In genomic region chr17:12620200-12620720, GRCh38 we compare ENCODE assay signal across 20 cellular contexts. TPM values are rescaled to one million over a fixed set of nuclear protein-coding genes. Genes with fewer than 3 reads are reported as not detected.
DNase-seq lines count a peak whose midpoint lies in the region; ATAC-seq, FAIRE-seq and TF ChIP-seq lines count a peak whose summit lies in the region.
"Had no signal": no experiment of that assay in that cellular context is flagged by ENCODE, and none has a peak within 500 bp of the region (broad histone marks: within the 10 kb centered on the region; RNA-seq: fewer than 3 reads in every experiment).

No MANE protein-coding gene starts in this region.

- no peak overlapping the region for H4K5ac ChIP-seq in H1 (ENCODE audit: insufficient read length, low read depth, low read length)

- POLR2A ChIA-PET in H1 (lab: Charles Lee; ENCODE audit: partially characterized antibody), result interaction anchor here (1.1 kb wide), 1 partner anchor 10 kb away, joined by 3 read pairs; no protein-coding TSS in a partner anchor

- no peaks in the 10 kb centered on the region for H3K79me1 ChIP-seq in H1 (ENCODE audit: low read depth, low read length)

- peaks cover 0 to 14% (median 5%) of the 10 kb centered on the region in 4 experiments; a peak in 4 of 7 replicates for H3K4me1 ChIP-seq in H1 (replicated peaks in 1 of 4; ENCODE audit: control insufficient read depth in 3 of 4, insufficient read depth in 4 of 4, low read length in 3 of 4)
- peaks cover 23% of the 10 kb centered on the region for H3K4me1 ChIP-seq in osteoblast (ENCODE audit: insufficient read depth, low read length)
- H3K4me1 ChIP-seq: BLaER1 had no signal

- H3K14ac ChIP-seq in H1 (ENCODE audit: insufficient read length), result no peak overlapping the region

- no peak overlapping the region for H2BK20ac ChIP-seq in H1 (ENCODE audit: low read length)

- 77% methylated on average over 5 of the region's 5 CpGs; no CpG with 5 or more reads in 1 of the 2 experiments for WGBS in H1 (ENCODE audit: extremely low coverage in 1 of 2, insufficient coverage in 1 of 2, insufficient read length in 1 of 2, insufficient replicate concordance in 2 of 2, low coverage in 1 of 2, low lambda C conversion rate in 2 of 2, missing lambda C conversion rate in 1 of 2), 2 experiments

- H4K91ac ChIP-seq in H1 (replicated peaks; ENCODE audit: insufficient read length, low read length), result no peak overlapping the region

- no peak overlapping the region for H3K23ac ChIP-seq in H1 (ENCODE audit: insufficient read length)

- H3K23me2 ChIP-seq in H1 (ENCODE audit: low read depth, low read length), result no peaks in the 10 kb centered on the region; the same call in 1 of the 2 replicates

- TF ChIP-seq POLR2A in H1 (IDR thresholded peaks at IDR 0.05; ENCODE audit: control extremely low read depth in 1 of 2, low read depth in 2 of 2, low read length in 2 of 2), result no peak

- H3K4me3 ChIP-seq in H7 (ENCODE audit: insufficient read depth, low read depth, low read length) (no peak overlapping the region), H1 (ENCODE audit: extremely low read depth in 1 of 4, insufficient read depth in 2 of 4, low read depth in 3 of 4, low read length in 4 of 4) (no peak overlapping the region), osteoblast (ENCODE audit: insufficient read depth, low read length) (no peak overlapping the region)
- H3K4me3 ChIP-seq: BLaER1, K562 had no signal

- H3K56ac ChIP-seq in H1 (replicated peaks; ENCODE audit: insufficient read length, low read depth, low read length), result no peak overlapping the region

- CTCF ChIA-PET in H1 (lab: Charles Lee; ENCODE audit: partially characterized antibody), result interaction anchor here (1.0 to 2.0 kb wide), 4 partner anchors 11 to 120 kb away, joined by 3 to 6 read pairs (median 4); no protein-coding TSS in a partner anchor

- H3K27ac ChIP-seq in H1 (ENCODE audit: low read depth, low read length) (no peak overlapping the region), osteoblast (ENCODE audit: low read depth, low read length) (peak overlapping the region; percentile 94)
- H3K27ac ChIP-seq: BLaER1 had no signal

- DNase-seq in H7 (peak; percentile 13), RPMI7951 (ENCODE audit: low read depth) (peak; percentile 53), H1 (ENCODE audit: low read depth in 1 of 2, low spot score in 2 of 2) (no peak), osteoblast (ENCODE audit: insufficient read length, low spot score, missing footprints) (no peak), pons (ENCODE audit: low spot score) (no peak), NCI-H1694 treated with DMSO at 0.1 percent for 48 hours (lab: John Stamatoyannopoulos, UW) (no peak)
- DNase-seq in activated CD8-positive, alpha-beta memory T cell treated with anti-CD3 and anti-CD28 coated beads, Interleukin-2, amount 50 U/mL, for 48 hours, result no peak
- DNase-seq: activated CD4-positive, alpha-beta T cell treated with anti-CD3 and anti-CD28 coated beads, Interleukin-2, amount 50 U/mL, for 4 hours; anterior cingulate cortex; DMS79 treated with DMSO at 0.1 percent for 48 hours; effector memory CD4-positive, alpha-beta T cell; left cardiac atrium; NCI-H187 treated with DMSO at 0.1 percent for 48 hours; stimulated activated CD4-positive, alpha-beta T cell treated with anti-CD3 and anti-CD28 coated beads, Interleukin-4, amount 100 ng/mL, for 1 hour had no signal

- H2BK15ac ChIP-seq in H1 (ENCODE audit: low read length), result no peak overlapping the region

- no peak for TF ChIP-seq EP300 in H1 (IDR thresholded peaks at IDR 0.05; ENCODE audit: borderline replicate concordance in 1 of 2, low read depth in 2 of 2, low read length in 2 of 2)

- no peak overlapping the region for H2BK5ac ChIP-seq in H1 (ENCODE audit: low read depth, low read length)

- H3K27me3 ChIP-seq in H7 (ENCODE audit: control insufficient read depth, insufficient read depth, low read length) (no peaks in the 10 kb centered on the region), H1 (replicated peaks in 1 of 4; ENCODE audit: control insufficient read depth in 3 of 4, extremely low read depth in 1 of 4, insufficient read depth in 3 of 4, low read length in 3 of 4) (no peaks in the 10 kb centered on the region), osteoblast (ENCODE audit: insufficient read depth, low read length) (no peaks in the 10 kb centered on the region)
- H3K27me3 ChIP-seq: BLaER1 had no signal

- no peaks in the 10 kb centered on the region for H3K9me3 ChIP-seq in H1 (ENCODE audit: insufficient read depth in 2 of 2, low read depth in 1 of 2, low read length in 1 of 2)
- no peaks in the 10 kb centered on the region for H3K9me3 ChIP-seq in osteoblast (ENCODE audit: low read depth, low read length)
- H3K9me3 ChIP-seq: BLaER1 had no signal

- H3K36me3 ChIP-seq in H7 (replicated peaks; ENCODE audit: control insufficient read depth, insufficient read depth, low read length) (no peaks in the 10 kb centered on the region), H1 (ENCODE audit: control insufficient read depth in 2 of 4, insufficient read depth in 4 of 4, low read length in 3 of 4) (no peaks in the 10 kb centered on the region), osteoblast (ENCODE audit: insufficient read depth, low read length) (no peaks in the 10 kb centered on the region)
- H3K36me3 ChIP-seq: BLaER1 had no signal

- H2AFZ ChIP-seq in H1 (ENCODE audit: low read length), result 0 out of 2 replicates have a peak overlapping the region, but pooled peaks have one; percentile 6
- H2AFZ ChIP-seq in osteoblast (ENCODE audit: low read length), result peak overlapping the region; percentile 49

- no peak for TF ChIP-seq RAD21 in H1 (IDR thresholded peaks at IDR 0.05 in 1 of 2, conservative IDR thresholded peaks at IDR 0.05 in 1 of 2; ENCODE audit: low read depth in 2 of 2, low read length in 2 of 2)

- H2BK120ac ChIP-seq in H1 (replicated peaks; ENCODE audit: low read depth, low read length), result no peak overlapping the region

- H3K79me2 ChIP-seq in H1 (ENCODE audit: control insufficient read depth in 1 of 2, insufficient read depth in 2 of 2, low read length in 2 of 2) (no peaks in the 10 kb centered on the region), osteoblast (ENCODE audit: insufficient read depth, low read length) (no peaks in the 10 kb centered on the region)

- H3K4me2 ChIP-seq in H1 (ENCODE audit: insufficient read depth in 1 of 2, low read depth in 2 of 2, low read length in 2 of 2) (no peak overlapping the region), osteoblast (ENCODE audit: insufficient read depth, low read length) (peak overlapping the region; percentile 44)
- H3K4me2 ChIP-seq: BLaER1 had no signal

- no peak overlapping the region for H2AK5ac ChIP-seq in H1 (ENCODE audit: low read depth, low read length)

- FAIRE-seq in H1 (lab: Jason Lieb, UNC), result peak; percentile 39
- FAIRE-seq: GM12891, K562 had no signal

- no peak overlapping the region for H3K9ac ChIP-seq in H1 (replicated peaks in 1 of 4; ENCODE audit: extremely low read depth in 1 of 4, low read depth in 3 of 4, low read length in 3 of 4)
- H3K9ac ChIP-seq: BLaER1 had no signal

- H4K8ac ChIP-seq in H1 (ENCODE audit: extremely low read depth, insufficient read depth, low read length), result no peak overlapping the region

- H3K4ac ChIP-seq in H1 (replicated peaks; ENCODE audit: insufficient read length, low read depth, low read length), result no peak overlapping the region

- no peaks in the 10 kb centered on the region for H4K20me1 ChIP-seq in H1 (replicated peaks in 1 of 2; ENCODE audit: control insufficient read depth in 1 of 2, insufficient read depth in 2 of 2, low read length in 2 of 2)
- H4K20me1 ChIP-seq in osteoblast (ENCODE audit: insufficient read depth, low read length), result no peaks in the 10 kb centered on the region
- H4K20me1 ChIP-seq: BLaER1 had no signal

- no peak for ATAC-seq in HG03095 (IDR thresholded peaks at IDR 0.05; ENCODE audit: unreplicated experiment)
- ATAC-seq: K562, left cardiac atrium, Right ventricle myocardium inferior had no signal

- no peak overlapping the region for H2BK12ac ChIP-seq in H1 (ENCODE audit: low read depth, low read length)

- no peak overlapping the region for H3K18ac ChIP-seq in H1 (ENCODE audit: extremely low read depth, low read length)

- TF ChIP-seq CTCF in H1 (IDR thresholded peaks at IDR 0.05; ENCODE audit: control extremely low read depth in 1 of 3, insufficient read depth in 1 of 3, low read depth in 1 of 3, low read length in 3 of 3) (no peak), osteoblast (IDR thresholded peaks at IDR 0.05; ENCODE audit: extremely low read depth, low read depth, low read length) (no peak)

TF ChIP-seq in H1, 55 proteins besides CTCF, POLR2A, EP300 and RAD21 (continues in another document):
- TF ChIP-seq JUN (IDR thresholded peaks at IDR 0.05; ENCODE audit: low read depth, low read length) (no peak), KDM4A (IDR thresholded peaks at IDR 0.05; ENCODE audit: low read depth, low read length, severe bottlenecking) (no peak), ATF2 (IDR thresholded peaks at IDR 0.05; ENCODE audit: low read length) (no peak)

RNA-seq across cellular contexts. Expression of gene MYOCD, which starts 45.4 kb away (rescaled TPM):
- total RNA-seq in H7 (2014; rRNA removed; shearing (Covaris generic)), result 0.22 and 0.24 TPM in 2 replicates
- not detected in 2 replicates for total RNA-seq in RPMI7951 (2014; rRNA removed; shearing (Covaris generic))
- 4.7 and 4.9 TPM in 2 replicates for total RNA-seq in H1 (2021; fragmentation: NEBNext Ultra II Directional; extraction: Animal tissue kit (Norgen Biotek cat#: 25700))
- 0.30 and 0.44 TPM in 2 replicates for polyA plus RNA-seq in H1 (2011; rRNA removed)
- polyA plus RNA-seq in H1 (2011; cell fraction: cytosol; rRNA removed), result 0.56 TPM
- polyA plus RNA-seq in H1 (2011; cell fraction: nucleus; rRNA removed), result 0.80 TPM
- polyA plus RNA-seq in H1 (2012, experiment 1 of 2), result 0.46 to 0.84 TPM (median 0.60 TPM) in 4 replicates
- 0.09 TPM for polyA plus RNA-seq in H1 (2012, experiment 2 of 2)
- polyA plus RNA-seq in H1 (2013, experiment 1 of 2), result 2.9 TPM
- 4.0 TPM for polyA plus RNA-seq in H1 (2013, experiment 2 of 2)
- polyA minus RNA-seq in H1 (2011; rRNA and poly(A)+ RNA removed), result 1.9 and 2.2 TPM in 2 replicates
- polyA minus RNA-seq in H1 (2011; cell fraction: cytosol; rRNA and poly(A)+ RNA removed), result 0.29 TPM
- 1.1 TPM for polyA minus RNA-seq in H1 (2011; cell fraction: nucleus; rRNA and poly(A)+ RNA removed)
- under 0.01 TPM in 2 replicates for total RNA-seq in osteoblast
- total RNA-seq: K562, pulmonary artery endothelial cell had no signal
- polyA plus RNA-seq: K562 had no signal

Comparison
In these comparisons a context has a peak if more than half of its experiments do, and no peak if none do; other contexts are left out.
1. DNase-seq: peak in H7 (single experiment) and RPMI7951 (single experiment); none in H1 (0 of 2), osteoblast (single experiment), pons (single experiment), activated CD8-positive, alpha-beta memory T cell treated with anti-CD3 and anti-CD28 coated beads, Interleukin-2, amount 50 U/mL, for 48 hours (single experiment) and NCI-H1694 treated with DMSO at 0.1 percent for 48 hours (single experiment).